1 cellular context compared by ENCODE assay signal in genomic region chr14:95910628-95911027, GRCh38.
TF ChIP-seq lines count a peak whose summit lies in the region.

No MANE protein-coding gene starts in this region.

TF ChIP-seq in WTC11, 78 proteins besides CTCF, POLR2A, EP300 and RAD21 (continued from another document):
- no peak for TF ChIP-seq HMGXB4 (CRISPR knock-in tag; IDR thresholded peaks at IDR 0.05)
- no peak for TF ChIP-seq EMX1 (CRISPR knock-in tag; IDR thresholded peaks at IDR 0.05)
- TF ChIP-seq JUN (CRISPR knock-in tag; IDR thresholded peaks at IDR 0.05) = no peak
- TF ChIP-seq, protein P1, sequence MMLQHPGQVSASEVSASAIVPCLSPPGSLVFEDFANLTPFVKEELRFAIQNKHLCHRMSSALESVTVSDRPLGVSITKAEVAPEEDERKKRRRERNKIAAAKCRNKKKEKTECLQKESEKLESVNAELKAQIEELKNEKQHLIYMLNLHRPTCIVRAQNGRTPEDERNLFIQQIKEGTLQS (CRISPR knock-in tag; conservative IDR thresholded peaks at IDR 0.05) = no peak
- no peak for TF ChIP-seq ELF4 (CRISPR knock-in tag; IDR thresholded peaks at IDR 0.05; ENCODE audit: low read depth)
- no peak for TF ChIP-seq FOXP1 (CRISPR knock-in tag; IDR thresholded peaks at IDR 0.05; ENCODE audit: borderline replicate concordance)
- no peak for TF ChIP-seq TP53 (CRISPR knock-in tag; IDR thresholded peaks at IDR 0.05)
- TF ChIP-seq E2F4 (CRISPR knock-in tag; IDR thresholded peaks at IDR 0.05; ENCODE audit: borderline replicate concordance, low read depth) = no peak
- TF ChIP-seq, protein P2, sequence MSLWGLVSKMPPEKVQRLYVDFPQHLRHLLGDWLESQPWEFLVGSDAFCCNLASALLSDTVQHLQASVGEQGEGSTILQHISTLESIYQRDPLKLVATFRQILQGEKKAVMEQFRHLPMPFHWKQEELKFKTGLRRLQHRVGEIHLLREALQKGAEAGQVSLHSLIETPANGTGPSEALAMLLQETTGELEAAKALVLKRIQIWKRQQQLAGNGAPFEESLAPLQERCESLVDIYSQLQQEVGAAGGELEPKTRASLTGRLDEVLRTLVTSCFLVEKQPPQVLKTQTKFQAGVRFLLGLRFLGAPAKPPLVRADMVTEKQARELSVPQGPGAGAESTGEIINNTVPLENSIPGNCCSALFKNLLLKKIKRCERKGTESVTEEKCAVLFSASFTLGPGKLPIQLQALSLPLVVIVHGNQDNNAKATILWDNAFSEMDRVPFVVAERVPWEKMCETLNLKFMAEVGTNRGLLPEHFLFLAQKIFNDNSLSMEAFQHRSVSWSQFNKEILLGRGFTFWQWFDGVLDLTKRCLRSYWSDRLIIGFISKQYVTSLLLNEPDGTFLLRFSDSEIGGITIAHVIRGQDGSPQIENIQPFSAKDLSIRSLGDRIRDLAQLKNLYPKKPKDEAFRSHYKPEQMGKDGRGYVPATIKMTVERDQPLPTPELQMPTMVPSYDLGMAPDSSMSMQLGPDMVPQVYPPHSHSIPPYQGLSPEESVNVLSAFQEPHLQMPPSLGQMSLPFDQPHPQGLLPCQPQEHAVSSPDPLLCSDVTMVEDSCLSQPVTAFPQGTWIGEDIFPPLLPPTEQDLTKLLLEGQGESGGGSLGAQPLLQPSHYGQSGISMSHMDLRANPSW (CRISPR knock-in tag; conservative IDR thresholded peaks at IDR 0.05; ENCODE audit: low read depth) = no peak
- no peak for TF ChIP-seq ZNF423 (CRISPR knock-in tag; IDR thresholded peaks at IDR 0.05)
- no peak for TF ChIP-seq ZNF138 (CRISPR knock-in tag; conservative IDR thresholded peaks at IDR 0.05)
TF ChIP-seq in WTC11: peak in this region for 0.
